In genomic region chr10:50210876-50211275, GRCh38 we compare ENCODE assay signal across 13 cellular contexts.
"Had no signal": no experiment of that assay in that cellular context is flagged by ENCODE, and none has a peak within 500 bp of the region (broad histone marks: within the 10 kb centered on the region; RNA-seq: fewer than 3 reads in every experiment).

No MANE protein-coding gene starts in this region.

- H3K79me2 ChIP-seq: hepatocyte had no signal

- H3K4me1 ChIP-seq: ascending aorta, spleen, tibial nerve had no signal

- H3K4me3 Mint-ChIP-seq: activated naive CD8-positive, alpha-beta T cell treated with anti-CD3 and anti-CD28 coated beads, Interleukin-2, amount 10 ng/mL, durations not matched to agents 7 days and 5 days; endodermal cell; nephron; stimulated activated naive B cell treated with anti-CD40 and anti-IgM and Interleukin-4, amounts not matched to agents 10 μg/mL and 1 μg/mL and 100 μg/mL, for 72 hours had no signal

- DNase-seq: activated naive CD8-positive, alpha-beta T cell treated with anti-CD3 and anti-CD28 coated beads, Interleukin-2, amount 10 ng/mL, durations not matched to agents 7 days and 5 days; activated T-cell treated with anti-CD3 and anti-CD28 coated beads, Interleukin-2, amount 50 U/mL, for 48 hours; endodermal cell; left ventricle myocardium superior; mesenchymal stem cell; spleen; stimulated activated CD4-positive, alpha-beta T cell treated with anti-CD3 and anti-CD28 coated beads, Interleukin-1b, Interleukin-23, amount 100 ng/mL, for 48 hours; stimulated activated naive B cell treated with anti-CD40 and anti-IgM and Interleukin-4, amounts not matched to agents 10 μg/mL and 1 μg/mL and 100 μg/mL, for 72 hours had no signal

- H3K4me1 Mint-ChIP-seq: activated naive CD8-positive, alpha-beta T cell treated with anti-CD3 and anti-CD28 coated beads, Interleukin-2, amount 10 ng/mL, durations not matched to agents 7 days and 5 days; endodermal cell; nephron; stimulated activated naive B cell treated with anti-CD40 and anti-IgM and Interleukin-4, amounts not matched to agents 10 μg/mL and 1 μg/mL and 100 μg/mL, for 72 hours had no signal

- H3K36me3 Mint-ChIP-seq: activated naive CD8-positive, alpha-beta T cell treated with anti-CD3 and anti-CD28 coated beads, Interleukin-2, amount 10 ng/mL, durations not matched to agents 7 days and 5 days; stimulated activated naive B cell treated with anti-CD40 and anti-IgM and Interleukin-4, amounts not matched to agents 10 μg/mL and 1 μg/mL and 100 μg/mL, for 72 hours had no signal

- H3K4me2 ChIP-seq: hepatocyte had no signal

- H2AFZ ChIP-seq: hepatocyte had no signal

- H3K4me3 ChIP-seq: ascending aorta, hepatocyte, spleen, tibial nerve had no signal

- H3K36me3 ChIP-seq: ascending aorta, spleen, tibial nerve had no signal

- H3K9me3 Mint-ChIP-seq: activated naive CD8-positive, alpha-beta T cell treated with anti-CD3 and anti-CD28 coated beads, Interleukin-2, amount 10 ng/mL, durations not matched to agents 7 days and 5 days; endodermal cell; stimulated activated naive B cell treated with anti-CD40 and anti-IgM and Interleukin-4, amounts not matched to agents 10 μg/mL and 1 μg/mL and 100 μg/mL, for 72 hours had no signal

- H3K27ac Mint-ChIP-seq: activated naive CD8-positive, alpha-beta T cell treated with anti-CD3 and anti-CD28 coated beads, Interleukin-2, amount 10 ng/mL, durations not matched to agents 7 days and 5 days; endodermal cell; nephron; stimulated activated naive B cell treated with anti-CD40 and anti-IgM and Interleukin-4, amounts not matched to agents 10 μg/mL and 1 μg/mL and 100 μg/mL, for 72 hours had no signal

- H3K9me3 ChIP-seq: ascending aorta, spleen had no signal

- ATAC-seq: left ventricle myocardium superior; sciatic nerve; stimulated activated naive B cell treated with anti-CD40 and anti-IgM and Interleukin-4, amounts not matched to agents 10 μg/mL and 1 μg/mL and 100 μg/mL, for 72 hours had no signal

- H3K27ac ChIP-seq: ascending aorta, hepatocyte, spleen, tibial nerve had no signal

- H3K27me3 ChIP-seq: ascending aorta, hepatocyte, tibial nerve had no signal
